In the genomic region with DNA sequence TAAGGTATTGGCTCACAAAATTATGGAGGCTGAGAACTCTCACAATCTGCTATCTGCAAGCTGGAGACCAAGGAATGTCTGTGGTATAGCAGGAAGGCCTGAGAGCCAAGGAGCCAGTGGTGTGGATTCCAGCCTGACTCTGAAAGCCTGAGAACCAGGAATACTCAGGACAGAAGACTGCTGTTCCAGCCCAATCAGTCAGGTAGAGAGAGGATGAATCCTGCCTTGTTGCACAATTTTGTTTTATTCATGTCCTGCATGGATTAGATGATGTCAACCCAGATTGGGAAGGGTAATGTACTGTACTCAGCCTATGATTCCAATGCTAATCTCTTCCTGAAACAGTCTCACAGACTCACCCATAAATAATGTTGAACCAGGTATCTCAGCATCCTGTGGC, we compare ENCODE assay signal across 26 cellular contexts.
"Had no signal": no experiment of that assay in that cellular context is flagged by ENCODE, and none has a peak within 500 bp of the region (broad histone marks: within the 10 kb centered on the region; RNA-seq: fewer than 3 reads in every experiment).

No MANE protein-coding gene starts in this region.

- H3K27ac ChIP-seq: body of pancreas, hepatocyte, left ventricle myocardium inferior, ovary, prostate gland, thyroid gland, upper lobe of right lung had no signal

- H2AFZ ChIP-seq: hepatocyte had no signal

- H3K79me2 ChIP-seq: hepatocyte had no signal

- H3K36me3 Mint-ChIP-seq: activated naive CD8-positive, alpha-beta T cell treated with anti-CD3 and anti-CD28 coated beads for 36 hours; immature natural killer cell had no signal

- H3K36me3 ChIP-seq: left ventricle myocardium inferior, ovary, prostate gland, thyroid gland, upper lobe of right lung had no signal

- DNase-seq: activated CD4-positive, alpha-beta T cell treated with anti-CD3 and anti-CD28 coated beads, Interleukin-2, amount 50 U/mL, for 4 hours; activated CD8-positive, alpha-beta memory T cell treated with anti-CD3 and anti-CD28 coated beads for 24 hours; activated CD8-positive, alpha-beta memory T cell treated with anti-CD3 and anti-CD28 coated beads, Interleukin-2, amount 50 U/mL, for 4 hours; activated naive CD4-positive, alpha-beta T cell treated with Interleukin-2 at 50 U/mL for 16 hours; activated naive CD8-positive, alpha-beta T cell treated with anti-CD3 and anti-CD28 coated beads for 36 hours; activated T-cell treated with anti-CD3 and anti-CD28 coated beads, Interleukin-2, amount 50 U/mL, for 4 hours; amniotic stem cell; body of pancreas; central memory CD4-positive, alpha-beta T cell; glutamatergic neuron; immature natural killer cell; kidney glomerular epithelial cell; left ventricle myocardium inferior; midbrain; ovary; substantia nigra; T-helper 9 cell; thyroid gland; upper lobe of right lung had no signal

- H3K4me3 ChIP-seq: body of pancreas, hepatocyte, left ventricle myocardium inferior, ovary, prostate gland, thyroid gland, upper lobe of right lung had no signal

- H3K9me3 ChIP-seq: body of pancreas, ovary, prostate gland, thyroid gland, upper lobe of right lung had no signal

- ATAC-seq: activated T-cell treated with anti-CD3 and anti-CD28 coated beads, Interleukin-2, amount 50 U/mL, for 4 hours; body of pancreas; natural killer cell treated with Interleukin-12 subunit alpha and Interleukin-12 subunit beta and Interleukin-15 and Interleukin-18, amount 100 ng/mL, for 72 hours; upper lobe of right lung; WTC11 had no signal

- FAIRE-seq: colon had no signal

- H3K27ac Mint-ChIP-seq: activated naive CD8-positive, alpha-beta T cell treated with anti-CD3 and anti-CD28 coated beads for 36 hours; activated T-helper 2 cell treated with anti-CD3 and anti-CD28 coated beads, Interferon-gamma antibody, Interleukin-2, Interleukin-4, amounts not matched to agents 10 μg/mL and 5 μg/mL and 100 μg/mL, durations not matched to agents 14 hours and 24 hours and 36 hours; immature natural killer cell; natural killer cell treated with Interleukin-12 subunit alpha and Interleukin-12 subunit beta and Interleukin-15 and Interleukin-18, amount 100 ng/mL, for 72 hours; stimulated activated naive CD8-positive, alpha-beta T cell treated with anti-CD3 and anti-CD28 coated beads, Interleukin-15, Interleukin-2, amounts not matched to agents 100 ng/mL and 50 ng/mL, for 24 hours; WTC11 had no signal

- H3K27me3 Mint-ChIP-seq: activated naive CD8-positive, alpha-beta T cell treated with anti-CD3 and anti-CD28 coated beads for 36 hours had no signal

- H3K4me1 ChIP-seq: body of pancreas, left ventricle myocardium inferior, prostate gland, thyroid gland, upper lobe of right lung had no signal

- H3K4me2 ChIP-seq: hepatocyte had no signal

- H3K27me3 ChIP-seq: body of pancreas, hepatocyte, ovary, thyroid gland, upper lobe of right lung had no signal

- H3K4me3 Mint-ChIP-seq: activated naive CD8-positive, alpha-beta T cell treated with anti-CD3 and anti-CD28 coated beads for 36 hours; activated T-cell treated with anti-CD3 and anti-CD28 coated beads, Interleukin-2, amount 50 U/mL, for 4 hours; immature natural killer cell; natural killer cell treated with Interleukin-12 subunit alpha and Interleukin-12 subunit beta and Interleukin-15 and Interleukin-18, amount 100 ng/mL, for 72 hours; stimulated activated naive CD8-positive, alpha-beta T cell treated with anti-CD3 and anti-CD28 coated beads, Interleukin-15, Interleukin-2, amounts not matched to agents 100 ng/mL and 50 ng/mL, for 24 hours; WTC11 had no signal

- H3K4me1 Mint-ChIP-seq: activated naive CD8-positive, alpha-beta T cell treated with anti-CD3 and anti-CD28 coated beads for 36 hours; immature natural killer cell; WTC11 had no signal

- H3K9me3 Mint-ChIP-seq: activated T-helper 2 cell treated with anti-CD3 and anti-CD28 coated beads, Interferon-gamma antibody, Interleukin-2, Interleukin-4, amounts not matched to agents 10 μg/mL and 5 μg/mL and 100 μg/mL, durations not matched to agents 14 hours and 24 hours and 36 hours; natural killer cell treated with Interleukin-12 subunit alpha and Interleukin-12 subunit beta and Interleukin-15 and Interleukin-18, amount 100 ng/mL, for 72 hours had no signal
